Comparison of ENCODE assay signal across 3 cellular contexts in the genomic region with DNA sequence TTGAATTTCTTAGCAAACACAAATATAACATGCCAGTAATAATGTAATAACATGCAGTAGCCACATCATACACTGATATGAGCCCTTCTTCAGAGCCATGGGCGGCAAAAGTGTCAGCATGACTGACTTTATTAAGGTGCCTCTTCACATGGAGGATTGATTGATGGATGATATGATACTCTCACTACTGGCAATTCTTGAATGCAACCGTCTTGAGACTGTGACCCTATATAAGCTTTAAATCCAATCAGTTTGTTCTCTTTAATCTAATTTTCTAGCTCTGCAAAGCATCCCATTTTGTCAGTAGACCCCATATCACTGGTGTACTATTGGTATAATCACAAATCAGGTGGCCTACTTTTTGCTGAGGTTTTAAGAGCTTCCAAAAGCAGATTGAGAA.
"Had no signal": no experiment of that assay in that cellular context is flagged by ENCODE, and none has a peak within 500 bp of the region (broad histone marks: within the 10 kb centered on the region; RNA-seq: fewer than 3 reads in every experiment).

No MANE protein-coding gene starts in this region.

- ATAC-seq: HepG2, K562 had no signal

- DNase-seq: IMR-90 had no signal
